Comparison of ENCODE assay signal across 16 cellular contexts in genomic region chr11:5390210-5390609, GRCh38. TPM values are rescaled to one million over a fixed set of nuclear protein-coding genes. Genes with fewer than 3 reads are reported as not detected.
DNase-seq lines count a peak whose midpoint lies in the region; FAIRE-seq and TF ChIP-seq lines count a peak whose summit lies in the region.
"Had no signal": no experiment of that assay in that cellular context is flagged by ENCODE, and none has a peak within 500 bp of the region (broad histone marks: within the 10 kb centered on the region; RNA-seq: fewer than 3 reads in every experiment).

No MANE protein-coding gene starts in this region.

- H2BK120ac ChIP-seq in H1 (replicated peaks; ENCODE audit: low read depth, low read length): no peak overlapping the region

- CTCF ChIA-PET in H1 (lab: Charles Lee; ENCODE audit: partially characterized antibody): interaction anchor here (0.6 to 1.6 kb wide), 8 partner anchors 12 to 753 kb away, joined by 3 to 8 read pairs (median 3); partner anchors contain the start of gene OR51D1

- H2BK5ac ChIP-seq in H1 (ENCODE audit: low read depth, low read length): no peak overlapping the region

- TF ChIP-seq RAD21 in H1 (IDR thresholded peaks at IDR 0.05 in 1 of 2, conservative IDR thresholded peaks at IDR 0.05 in 1 of 2; ENCODE audit: low read depth in 2 of 2, low read length in 2 of 2): peak; percentile 10 to 17; a peak in 1 of 4 replicates

- no peak overlapping the region for H2BK12ac ChIP-seq in H1 (ENCODE audit: low read depth, low read length)

- H3K27me3 ChIP-seq in MM.1S (replicated peaks; ENCODE audit: insufficient read depth, low read length) (no peaks in the 10 kb centered on the region), H1 (replicated peaks in 1 of 4; ENCODE audit: control insufficient read depth in 3 of 4, extremely low read depth in 1 of 4, insufficient read depth in 3 of 4, low read length in 3 of 4) (no peaks in the 10 kb centered on the region), small intestine (ENCODE audit: control insufficient read depth in 2 of 2, insufficient read depth in 2 of 2, low read length in 2 of 2) (no peaks in the 10 kb centered on the region)

- H3K27ac ChIP-seq in MM.1S (ENCODE audit: low read length) (no peak overlapping the region), H1 (ENCODE audit: low read depth, low read length) (no peak overlapping the region), small intestine (ENCODE audit: low read depth in 1 of 2, low read length in 1 of 2) (no peak overlapping the region)
- H3K27ac ChIP-seq: SK-N-MC had no signal

- no peak overlapping the region for H3K14ac ChIP-seq in H1 (ENCODE audit: insufficient read length)

- DNase-seq in MM.1S (no peak), H1 (ENCODE audit: low read depth in 1 of 2, low spot score in 2 of 2) (no peak), DMS 273 treated with DMSO at 0.1 percent for 48 hours (lab: John Stamatoyannopoulos, UW) (no peak), small intestine (no peak), ACHN (no peak)
- DNase-seq in activated CD4-positive, alpha-beta T cell treated with anti-CD3 and anti-CD28 coated beads for 48 hours: no peak
- DNase-seq: C1 segment of cervical spinal cord, NCI-H1048, NCI-H146, NCI-H2081 treated with DMSO at 0.1 percent for 48 hours, NCI-H2227 treated with DMSO at 0.1 percent for 48 hours, NCI-H524 treated with DMSO at 0.1 percent for 48 hours had no signal

- H3K9ac ChIP-seq in MM.1S (ENCODE audit: low read length) (no peak overlapping the region), H1 (replicated peaks in 1 of 4; ENCODE audit: extremely low read depth in 1 of 4, low read depth in 3 of 4, low read length in 3 of 4) (no peak overlapping the region)

- no peaks in the 10 kb centered on the region for H3K23me2 ChIP-seq in H1 (ENCODE audit: low read depth, low read length)

- no peak overlapping the region for H4K5ac ChIP-seq in H1 (ENCODE audit: insufficient read length, low read depth, low read length)

- no peak overlapping the region; the same call in 1 of the 2 replicates for H2AK5ac ChIP-seq in H1 (ENCODE audit: low read depth, low read length)

- H3K9me2 ChIP-seq in MM.1S (replicated peaks; ENCODE audit: insufficient read depth, low read length): no peaks in the 10 kb centered on the region

- no peak overlapping the region for H2AFZ ChIP-seq in MM.1S (ENCODE audit: low read length)
- H2AFZ ChIP-seq in H1 (ENCODE audit: low read length): no peak overlapping the region

- 86% methylated on average over 2 of the region's 2 CpGs; no CpG with 5 or more reads in 1 of the 2 experiments for WGBS in H1 (ENCODE audit: extremely low coverage in 1 of 2, insufficient coverage in 1 of 2, insufficient read length in 1 of 2, insufficient replicate concordance in 2 of 2, low coverage in 1 of 2, low lambda C conversion rate in 2 of 2, missing lambda C conversion rate in 1 of 2), 2 experiments
- 73 to 79% (median 74%) methylated on average over 2 of the region's 2 CpGs for WGBS in small intestine, 3 donors

- in situ Hi-C loops in ACHN (cut with HindIII; ENCODE audit: low pct_ligation_motif_present, low pct_unique_long_range_greater_than_20kb, low sequenced_read_pairs): no loop called here

- POLR2A ChIA-PET in H1 (lab: Charles Lee; ENCODE audit: partially characterized antibody): no interaction called here

- H3K79me2 ChIP-seq in MM.1S (ENCODE audit: low read length): no peaks in the 10 kb centered on the region
- H3K79me2 ChIP-seq in H1 (ENCODE audit: control insufficient read depth in 1 of 2, insufficient read depth in 2 of 2, low read length in 2 of 2): no peaks in the 10 kb centered on the region

- no peak overlapping the region for H4K91ac ChIP-seq in H1 (replicated peaks; ENCODE audit: insufficient read length, low read length)

- FAIRE-seq in H1 (lab: Jason Lieb, UNC): no peak
- FAIRE-seq in small intestine (lab: Jason Lieb, UNC): no peak

- no peaks in the 10 kb centered on the region for H3K4me1 ChIP-seq in MM.1S (ENCODE audit: low read length)
- H3K4me1 ChIP-seq in H1 (replicated peaks in 1 of 4; ENCODE audit: control insufficient read depth in 3 of 4, insufficient read depth in 4 of 4, low read length in 3 of 4): peaks cover 0 to 4% (median 0%) of the 10 kb centered on the region in 4 experiments; a peak in 1 of 7 replicates
- no peaks in the 10 kb centered on the region for H3K4me1 ChIP-seq in small intestine (ENCODE audit: control insufficient read depth in 2 of 2, insufficient read depth in 1 of 2, low read depth in 1 of 2, low read length in 1 of 2)
- H3K4me1 ChIP-seq: HAP-1 had no signal

- peak; percentile 15 for TF ChIP-seq CTCF in GM12873 (IDR thresholded peaks at IDR 0.05; ENCODE audit: insufficient read depth, low read depth, low read length, missing control alignments)
- peak; percentile 10 for TF ChIP-seq CTCF in MM.1S (IDR thresholded peaks at IDR 0.05; ENCODE audit: low read length)
- peak in 1 of 3 experiments; percentile 25; a peak in 1 of 4 replicates for TF ChIP-seq CTCF in H1 (IDR thresholded peaks at IDR 0.05; ENCODE audit: control extremely low read depth in 1 of 3, insufficient read depth in 1 of 3, low read depth in 1 of 3, low read length in 3 of 3)

- no peak overlapping the region for H4K8ac ChIP-seq in H1 (ENCODE audit: extremely low read depth, insufficient read depth, low read length)

- no peak for TF ChIP-seq POLR2A in H1 (IDR thresholded peaks at IDR 0.05; ENCODE audit: control extremely low read depth in 1 of 2, low read depth in 2 of 2, low read length in 2 of 2)

- H3K56ac ChIP-seq in H1 (replicated peaks; ENCODE audit: insufficient read length, low read depth, low read length): no peak overlapping the region

- no peak overlapping the region for H3K23ac ChIP-seq in H1 (ENCODE audit: insufficient read length)

- H3K4me2 ChIP-seq in MM.1S (ENCODE audit: low read depth, low read length) (no peak overlapping the region), H1 (ENCODE audit: insufficient read depth in 1 of 2, low read depth in 2 of 2, low read length in 2 of 2) (no peak overlapping the region)

- H3K4me3 ChIP-seq in MM.1S (ENCODE audit: low read length): no peak overlapping the region
- no peak overlapping the region for H3K4me3 ChIP-seq in H1 (ENCODE audit: extremely low read depth in 1 of 4, insufficient read depth in 2 of 4, low read depth in 3 of 4, low read length in 4 of 4)
- H3K4me3 ChIP-seq in small intestine (ENCODE audit: low read depth in 1 of 2, low read length in 2 of 2): no peak overlapping the region
- H3K4me3 ChIP-seq: HAP-1, SK-N-MC had no signal

- no peak overlapping the region for H2BK20ac ChIP-seq in H1 (ENCODE audit: low read length)

- H3F3A ChIP-seq in MM.1S (ENCODE audit: insufficient read depth, low read length): no peaks in the 10 kb centered on the region

- H3K36me3 ChIP-seq in MM.1S (replicated peaks; ENCODE audit: insufficient read depth, low read length) (no peaks in the 10 kb centered on the region), H1 (ENCODE audit: control insufficient read depth in 2 of 4, insufficient read depth in 4 of 4, low read length in 3 of 4) (no peaks in the 10 kb centered on the region), small intestine (ENCODE audit: control insufficient read depth in 2 of 2, insufficient read depth in 2 of 2, low read length in 2 of 2) (no peaks in the 10 kb centered on the region)
- H3K36me3 ChIP-seq: HAP-1 had no signal

- H4K20me1 ChIP-seq in MM.1S (ENCODE audit: insufficient read depth, low read length) (no peaks in the 10 kb centered on the region), H1 (replicated peaks in 1 of 2; ENCODE audit: control insufficient read depth in 1 of 2, insufficient read depth in 2 of 2, low read length in 2 of 2) (no peaks in the 10 kb centered on the region)

- H3K18ac ChIP-seq in H1 (ENCODE audit: extremely low read depth, low read length): no peak overlapping the region

- H3K79me1 ChIP-seq in H1 (ENCODE audit: low read depth, low read length): no peaks in the 10 kb centered on the region

- H3K4ac ChIP-seq in H1 (replicated peaks; ENCODE audit: insufficient read length, low read depth, low read length): no peak overlapping the region

- TF ChIP-seq EP300 in H1 (IDR thresholded peaks at IDR 0.05; ENCODE audit: borderline replicate concordance in 1 of 2, low read depth in 2 of 2, low read length in 2 of 2): no peak

- no peaks in the 10 kb centered on the region for H3K9me3 ChIP-seq in MM.1S (replicated peaks; ENCODE audit: insufficient read depth, low read length)
- no peaks in the 10 kb centered on the region for H3K9me3 ChIP-seq in H1 (ENCODE audit: insufficient read depth in 2 of 2, low read depth in 1 of 2, low read length in 1 of 2)
- H3K9me3 ChIP-seq in small intestine (ENCODE audit: control insufficient read depth, low read depth): no peaks in the 10 kb centered on the region
- H3K9me3 ChIP-seq: HAP-1 had no signal

- H2BK15ac ChIP-seq in H1 (ENCODE audit: low read length): no peak overlapping the region

RNA-seq across cellular contexts. Expression of gene OR51M1, which starts 6.6 kb away (rescaled TPM):
- not detected in 2 replicates for total RNA-seq in H1 (2021; fragmentation: NEBNext Ultra II Directional; extraction: Animal tissue kit (Norgen Biotek cat#: 25700))
- polyA plus RNA-seq in H1 (2011; rRNA removed) (0.08 TPM in 1 of 2 replicates, not detected in the other), small intestine (not detected)
- not detected for polyA plus RNA-seq in H1 (2011; cell fraction: cytosol; rRNA removed)
- 0.26 TPM for polyA plus RNA-seq in H1 (2011; cell fraction: nucleus; rRNA removed)
- 0.05 TPM in 1 of 4 replicates, not detected in the others for polyA plus RNA-seq in H1 (2012, experiment 1 of 2)
- not detected for polyA plus RNA-seq in H1 (2012, experiment 2 of 2)
- 0.08 TPM for polyA plus RNA-seq in H1 (2013, experiment 1 of 2)
- polyA plus RNA-seq in H1 (2013, experiment 2 of 2): 0.07 TPM
- polyA minus RNA-seq in H1 (2011; rRNA and poly(A)+ RNA removed): 0.35 TPM in 1 of 2 replicates, not detected in the other
- not detected for polyA minus RNA-seq in H1 (2011; cell fraction: cytosol; rRNA and poly(A)+ RNA removed)
- not detected for polyA minus RNA-seq in H1 (2011; cell fraction: nucleus; rRNA and poly(A)+ RNA removed)
- total RNA-seq: LHCN-M2 had no signal

RNA-seq across cellular contexts. Expression of gene OR51Q1, which starts 31.7 kb away (rescaled TPM):
- not detected in 2 replicates for total RNA-seq in H1 (2021; fragmentation: NEBNext Ultra II Directional; extraction: Animal tissue kit (Norgen Biotek cat#: 25700))
- polyA plus RNA-seq in H1 (2011; rRNA removed): 0.08 and 0.13 TPM in 2 replicates
- polyA plus RNA-seq in H1 (2011; cell fraction: cytosol; rRNA removed): not detected
- not detected for polyA plus RNA-seq in H1 (2011; cell fraction: nucleus; rRNA removed)
- not detected in 4 replicates for polyA plus RNA-seq in H1 (2012, experiment 1 of 2)
- polyA plus RNA-seq in H1 (2012, experiment 2 of 2): not detected
- polyA plus RNA-seq in H1 (2013, experiment 1 of 2): not detected
- not detected for polyA plus RNA-seq in H1 (2013, experiment 2 of 2)
- polyA minus RNA-seq in H1 (2011; rRNA and poly(A)+ RNA removed): not detected in 2 replicates
- polyA minus RNA-seq in H1 (2011; cell fraction: cytosol; rRNA and poly(A)+ RNA removed): not detected
- polyA minus RNA-seq in H1 (2011; cell fraction: nucleus; rRNA and poly(A)+ RNA removed): not detected
- not detected for polyA plus RNA-seq in small intestine
- total RNA-seq: LHCN-M2 had no signal

RNA-seq across cellular contexts. Expression of gene OR51B6, which starts 38.9 kb away (rescaled TPM):
- not detected in 2 replicates for total RNA-seq in H1 (2021; fragmentation: NEBNext Ultra II Directional; extraction: Animal tissue kit (Norgen Biotek cat#: 25700))
- polyA plus RNA-seq in H1 (2011; rRNA removed) (not detected in 2 replicates), small intestine (not detected)
- polyA plus RNA-seq in H1 (2011; cell fraction: cytosol; rRNA removed): not detected
- polyA plus RNA-seq in H1 (2011; cell fraction: nucleus; rRNA removed): not detected
- polyA plus RNA-seq in H1 (2012, experiment 1 of 2): not detected in 4 replicates
- polyA plus RNA-seq in H1 (2012, experiment 2 of 2): not detected
- not detected for polyA plus RNA-seq in H1 (2013, experiment 1 of 2)
- not detected for polyA plus RNA-seq in H1 (2013, experiment 2 of 2)
- polyA minus RNA-seq in H1 (2011; rRNA and poly(A)+ RNA removed): 0.27 TPM in 1 of 2 replicates, not detected in the other
- polyA minus RNA-seq in H1 (2011; cell fraction: cytosol; rRNA and poly(A)+ RNA removed): not detected
- not detected for polyA minus RNA-seq in H1 (2011; cell fraction: nucleus; rRNA and poly(A)+ RNA removed)
- total RNA-seq: LHCN-M2 had no signal

RNA-seq across cellular contexts. Expression of gene OR51B5, which starts 46.9 kb away (rescaled TPM):
- total RNA-seq in H1 (2021; fragmentation: NEBNext Ultra II Directional; extraction: Animal tissue kit (Norgen Biotek cat#: 25700)): not detected in 2 replicates
- polyA plus RNA-seq in H1 (2011; rRNA removed) (0.06 TPM in 1 of 2 replicates, not detected in the other), small intestine (not detected)
- 0.06 TPM for polyA plus RNA-seq in H1 (2011; cell fraction: cytosol; rRNA removed)
- 0.24 TPM for polyA plus RNA-seq in H1 (2011; cell fraction: nucleus; rRNA removed)
- not detected in 4 replicates for polyA plus RNA-seq in H1 (2012, experiment 1 of 2)
- polyA plus RNA-seq in H1 (2012, experiment 2 of 2): not detected
- not detected for polyA plus RNA-seq in H1 (2013, experiment 1 of 2)
- polyA plus RNA-seq in H1 (2013, experiment 2 of 2): not detected
- 0.25 and 2.4 TPM in 2 replicates for polyA minus RNA-seq in H1 (2011; rRNA and poly(A)+ RNA removed)
- not detected for polyA minus RNA-seq in H1 (2011; cell fraction: cytosol; rRNA and poly(A)+ RNA removed)
- 0.90 TPM for polyA minus RNA-seq in H1 (2011; cell fraction: nucleus; rRNA and poly(A)+ RNA removed)
- total RNA-seq: LHCN-M2 had no signal

RNA-seq across cellular contexts. Expression of gene OR51I1, which starts 51.1 kb away (rescaled TPM):
- not detected in 2 replicates for total RNA-seq in H1 (2021; fragmentation: NEBNext Ultra II Directional; extraction: Animal tissue kit (Norgen Biotek cat#: 25700))
- not detected in 2 replicates for polyA plus RNA-seq in H1 (2011; rRNA removed)
- not detected for polyA plus RNA-seq in H1 (2011; cell fraction: cytosol; rRNA removed)
- polyA plus RNA-seq in H1 (2011; cell fraction: nucleus; rRNA removed): 0.13 TPM
- polyA plus RNA-seq in H1 (2012, experiment 1 of 2): not detected in 4 replicates
- polyA plus RNA-seq in H1 (2012, experiment 2 of 2): not detected
- not detected for polyA plus RNA-seq in H1 (2013, experiment 1 of 2)
- polyA plus RNA-seq in H1 (2013, experiment 2 of 2): not detected
- 1.1 TPM in 1 of 2 replicates, not detected in the other for polyA minus RNA-seq in H1 (2011; rRNA and poly(A)+ RNA removed)
- polyA minus RNA-seq in H1 (2011; cell fraction: cytosol; rRNA and poly(A)+ RNA removed): not detected
- polyA minus RNA-seq in H1 (2011; cell fraction: nucleus; rRNA and poly(A)+ RNA removed): 1.7 TPM
- polyA plus RNA-seq in small intestine: not detected
- total RNA-seq: LHCN-M2 had no signal
